In genomic region chr19:51593969-51594773, GRCh38 we compare ENCODE assay signal across 9 cellular contexts. TPM values are rescaled to one million over a fixed set of nuclear protein-coding genes. Genes with fewer than 3 reads are reported as not detected.
A peak's percentile ranks its signal among the peaks of the same experiment; 100 is the strongest.
DNase-seq lines count a peak whose midpoint lies in the region; ATAC-seq and TF ChIP-seq lines count a peak whose summit lies in the region.
"Had no signal": no experiment of that assay in that cellular context is flagged by ENCODE, and none has a peak within 500 bp of the region (broad histone marks: within the 10 kb centered on the region; RNA-seq: fewer than 3 reads in every experiment).

No MANE protein-coding gene starts in this region.

- peak overlapping the region; percentile 83 for H3K27ac ChIP-seq in cingulate gyrus (ENCODE audit: low read depth, low read length)

- DNase-seq in AG09309 (ENCODE audit: low read depth), result peak; percentile 88
- DNase-seq in NCI-H510A treated with DMSO at 0.1 percent for 48 hours (lab: John Stamatoyannopoulos, UW), result peak; percentile 36
- peak; percentile 99 for DNase-seq in activated CD4-positive, alpha-beta T cell treated with anti-CD3 and anti-CD28 coated beads for 36 hours
- DNase-seq in kidney epithelial cell (ENCODE audit: low read depth), result peak; percentile 85
- DNase-seq in stimulated activated CD4-positive, alpha-beta T cell treated with anti-CD3 and anti-CD28 coated beads, Interleukin-15, amount 100 ng/mL, for 24 hours, result peak; percentile 98

- no peaks in the 10 kb centered on the region for H3K36me3 ChIP-seq in kidney epithelial cell (ENCODE audit: control insufficient read depth, insufficient read depth, low read length)

- peaks cover 13% of the 10 kb centered on the region for H3K36me3 Mint-ChIP-seq in activated CD4-positive, alpha-beta T cell treated with anti-CD3 and anti-CD28 coated beads for 36 hours (ENCODE audit: low read depth)

- no peaks in the 10 kb centered on the region for H3K27me3 ChIP-seq in kidney epithelial cell (ENCODE audit: control insufficient read depth, insufficient read depth, low read length)

- peak; percentile 90 for ATAC-seq in HG03378 (IDR thresholded peaks at IDR 0.05; ENCODE audit: unreplicated experiment)
- peak; percentile 100 for ATAC-seq in activated CD4-positive, alpha-beta T cell treated with anti-CD3 and anti-CD28 coated beads for 36 hours

- POLR2A ChIA-PET in activated CD4-positive, alpha-beta T cell treated with anti-CD3 and anti-CD28 coated beads for 36 hours (lab: Charles Lee), result interaction anchor here (0.5 kb wide), 1 partner anchor 23 kb away, joined by 5 read pairs; the partner anchor contains the start of gene ZNF175

- TF ChIP-seq CTCF in AG09309 (IDR thresholded peaks at IDR 0.05; ENCODE audit: control insufficient read depth, insufficient read depth, low read depth, low read length, missing control alignments) (no peak), kidney epithelial cell (IDR thresholded peaks at IDR 0.05; ENCODE audit: insufficient read depth, low read length, poor library complexity, severe bottlenecking) (no peak)

- H3K4me3 Mint-ChIP-seq in activated CD4-positive, alpha-beta T cell treated with anti-CD3 and anti-CD28 coated beads for 36 hours, result peak overlapping the region; percentile 84

- H3K27me3 Mint-ChIP-seq in activated CD4-positive, alpha-beta T cell treated with anti-CD3 and anti-CD28 coated beads for 36 hours, result peaks cover 5% of the 10 kb centered on the region

- H3K4me3 ChIP-seq in AG09309 (ENCODE audit: control insufficient read depth, low read depth, low read length), result peak overlapping the region; percentile 64
- peak overlapping the region; percentile 43 for H3K4me3 ChIP-seq in kidney epithelial cell (ENCODE audit: low read depth, low read length)

- peaks cover 3% of the 10 kb centered on the region for H3K9me3 Mint-ChIP-seq in activated CD4-positive, alpha-beta T cell treated with anti-CD3 and anti-CD28 coated beads for 36 hours (ENCODE audit: low read depth)

- TF ChIP-seq POLR2A in GM19099 (IDR thresholded peaks at IDR 0.05; ENCODE audit: extremely low read depth, insufficient read length, low read depth), result peak; percentile 72

- intact Hi-C loops in activated CD4-positive, alpha-beta T cell treated with anti-CD3 and anti-CD28 coated beads for 36 hours (cut with DNase I, micrococcal nuclease), result loop anchor here (1.0 to 10.0 kb wide), 12 partner anchors 23 to 1079 kb away; partner anchors contain the start of genes CTU1 (in 2 of the 2), ZNF175 (in 2 of the 2), ASPDH (in 1 of the 2) and CLEC11A (in 1 of the 2)

- H3K4me1 Mint-ChIP-seq in activated CD4-positive, alpha-beta T cell treated with anti-CD3 and anti-CD28 coated beads for 36 hours, result peaks cover 18% of the 10 kb centered on the region

- CTCF ChIA-PET in activated CD4-positive, alpha-beta T cell treated with anti-CD3 and anti-CD28 coated beads for 36 hours (lab: Charles Lee), result interaction anchor here (1.0 to 1.5 kb wide), 2 partner anchors 22 to 184 kb away, joined by 3 read pairs; no protein-coding TSS in a partner anchor

- peak overlapping the region; percentile 81 for H3K27ac Mint-ChIP-seq in activated CD4-positive, alpha-beta T cell treated with anti-CD3 and anti-CD28 coated beads for 36 hours

RNA-seq across cellular contexts. Expression of gene ZNF175, which starts 23.1 kb away (rescaled TPM):
- 1 to 10 TPM; 5.9 to 9.6 TPM for total RNA-seq in activated CD4-positive, alpha-beta T cell treated with anti-CD3 and anti-CD28 coated beads for 36 hours
- total RNA-seq in kidney epithelial cell, result 4.9 and 5.0 TPM in 2 replicates

RNA-seq across cellular contexts. Expression of gene SIGLEC5, which starts 36.0 kb away (rescaled TPM):
- total RNA-seq in activated CD4-positive, alpha-beta T cell treated with anti-CD3 and anti-CD28 coated beads for 36 hours, result not detected
- not detected in 2 replicates for total RNA-seq in kidney epithelial cell
- total RNA-seq: T-helper 1 cell treated with Interleukin-12 subunit alpha and Interleukin-12 subunit beta and Interleukin-4 antibody, amounts not matched to agents 30 ng/mL and 1 ng/mL, for 36 hours had no signal

RNA-seq across cellular contexts. Expression of gene SIGLEC14, which starts 52.5 kb away (rescaled TPM):
- total RNA-seq in activated CD4-positive, alpha-beta T cell treated with anti-CD3 and anti-CD28 coated beads for 36 hours, result not detected
- not detected in 2 replicates for total RNA-seq in kidney epithelial cell
- total RNA-seq: T-helper 1 cell treated with Interleukin-12 subunit alpha and Interleukin-12 subunit beta and Interleukin-4 antibody, amounts not matched to agents 30 ng/mL and 1 ng/mL, for 36 hours had no signal

Comparison
In these comparisons a context has a peak if more than half of its experiments do, and no peak if none do; other contexts are left out.
1. Peak in every context shown above with its lines: DNase-seq, ATAC-seq, H3K4me3 ChIP-seq and H3K27ac ChIP-seq.
2. DNase-seq: peak in every context shown above with its lines; median percentile 99 in activated CD4-positive, alpha-beta T cell treated with anti-CD3 and anti-CD28 coated beads for 36 hours; 98 in stimulated activated CD4-positive, alpha-beta T cell treated with anti-CD3 and anti-CD28 coated beads, Interleukin-15, amount 100 ng/mL, for 24 hours; 88 in AG09309; 85 in kidney epithelial cell; 36 in NCI-H510A treated with DMSO at 0.1 percent for 48 hours.